25 cellular contexts compared by ENCODE assay signal in genomic region chr1:85480566-85480965, GRCh38.
"Had no signal": no experiment of that assay in that cellular context is flagged by ENCODE, and none has a peak within 500 bp of the region (broad histone marks: within the 10 kb centered on the region; RNA-seq: fewer than 3 reads in every experiment).

No MANE protein-coding gene starts in this region.

- DNase-seq: stimulated activated CD4-positive, alpha-beta T cell treated with anti-CD3 and anti-CD28 coated beads, Interleukin-2, amount 100 ng/mL, for 48 hours; stimulated activated CD4-positive, alpha-beta T cell treated with anti-CD3 and anti-CD28 coated beads, Interleukin-4, amount 100 ng/mL, for 1 hour; stimulated activated CD4-positive, alpha-beta T cell treated with anti-CD3 and anti-CD28 coated beads, Interleukin-4, amount 100 ng/mL, for 24 hours; stimulated activated CD4-positive, alpha-beta T cell treated with anti-CD3 and anti-CD28 coated beads, Interleukin-4, amount 100 ng/mL, for 4 hours; stimulated activated CD8-positive, alpha-beta memory T cell treated with anti-CD3 and anti-CD28 coated beads, Interleukin-4, amount 100 ng/mL, for 48 hours; stimulated activated naive B cell treated with anti-CD40 and anti-IgM and Interleukin-4, amounts not matched to agents 10 μg/mL and 1 μg/mL and 100 μg/mL, for 72 hours; stimulated activated naive CD4-positive, alpha-beta T cell; stimulated activated naive CD4-positive, alpha-beta T cell treated with Interleukin-2 at 50 U/mL for 16 hours; stimulated activated naive CD8-positive, alpha-beta T cell treated with anti-CD3 and anti-CD28 coated beads, Interleukin-15, amount 100 ng/mL, for 72 hours; stimulated activated naive CD8-positive, alpha-beta T cell treated with anti-CD3 and anti-CD28 coated beads, Interleukin-15, Interleukin-2, amounts not matched to agents 100 U/mL and 50 U/mL, for 24 hours; stomach; substantia nigra; testis; thyroid gland; tibial artery; transverse colon; trophoblast cell; upper lobe of left lung; upper lobe of right lung; uterus had no signal

- H3K9me3 Mint-ChIP-seq: stimulated activated effector memory CD8-positive, alpha-beta T cell treated with anti-CD3 and anti-CD28 coated beads, Interleukin-12 subunit alpha, Interleukin-12 subunit beta, amount 100 ng/mL, for 72 hours; stimulated activated memory B cell treated with anti-CD40 and anti-IgM and Interleukin-4, amounts not matched to agents 10 μg/mL and 1 μg/mL and 100 μg/mL, for 72 hours; stimulated activated naive B cell treated with anti-CD40 and anti-IgM and Interleukin-4, amounts not matched to agents 10 μg/mL and 1 μg/mL and 100 μg/mL, for 72 hours; stimulated activated naive CD8-positive, alpha-beta T cell treated with anti-CD3 and anti-CD28 coated beads, Interleukin-15, amount 100 ng/mL, for 72 hours; stimulated activated naive CD8-positive, alpha-beta T cell treated with anti-CD3 and anti-CD28 coated beads, Interleukin-15, Interleukin-2, amounts not matched to agents 100 ng/mL and 50 ng/mL, for 24 hours; type B pancreatic cell had no signal

- ATAC-seq: stimulated activated effector memory CD8-positive, alpha-beta T cell treated with anti-CD3 and anti-CD28 coated beads, Interleukin-12 subunit alpha, Interleukin-12 subunit beta, amount 100 ng/mL, for 72 hours; stimulated activated memory B cell treated with anti-CD40 and anti-IgM and Interleukin-4, amounts not matched to agents 10 μg/mL and 1 μg/mL and 100 μg/mL, for 72 hours; stimulated activated naive B cell treated with anti-CD40 and anti-IgM and Interleukin-4, amounts not matched to agents 10 μg/mL and 1 μg/mL and 100 μg/mL, for 72 hours; stimulated activated naive CD8-positive, alpha-beta T cell treated with anti-CD3 and anti-CD28 coated beads, Interleukin-15, amount 100 ng/mL, for 72 hours; stimulated activated naive CD8-positive, alpha-beta T cell treated with anti-CD3 and anti-CD28 coated beads, Interleukin-15, Interleukin-2, amounts not matched to agents 100 U/mL and 50 U/mL, for 24 hours; upper lobe of right lung had no signal

- H3K4me1 Mint-ChIP-seq: stimulated activated effector memory CD8-positive, alpha-beta T cell treated with anti-CD3 and anti-CD28 coated beads, Interleukin-12 subunit alpha, Interleukin-12 subunit beta, amount 100 ng/mL, for 72 hours; stimulated activated memory B cell treated with anti-CD40 and anti-IgM and Interleukin-4, amounts not matched to agents 10 μg/mL and 1 μg/mL and 100 μg/mL, for 72 hours; stimulated activated naive CD8-positive, alpha-beta T cell treated with anti-CD3 and anti-CD28 coated beads, Interleukin-15, amount 100 ng/mL, for 72 hours had no signal

- H3K4me3 Mint-ChIP-seq: stimulated activated effector memory CD8-positive, alpha-beta T cell treated with anti-CD3 and anti-CD28 coated beads, Interleukin-12 subunit alpha, Interleukin-12 subunit beta, amount 100 ng/mL, for 72 hours; stimulated activated memory B cell treated with anti-CD40 and anti-IgM and Interleukin-4, amounts not matched to agents 10 μg/mL and 1 μg/mL and 100 μg/mL, for 72 hours; stimulated activated naive B cell treated with anti-CD40 and anti-IgM and Interleukin-4, amounts not matched to agents 10 μg/mL and 1 μg/mL and 100 μg/mL, for 72 hours; stimulated activated naive CD8-positive, alpha-beta T cell treated with anti-CD3 and anti-CD28 coated beads, Interleukin-15, amount 100 ng/mL, for 72 hours; stimulated activated naive CD8-positive, alpha-beta T cell treated with anti-CD3 and anti-CD28 coated beads, Interleukin-15, Interleukin-2, amounts not matched to agents 100 ng/mL and 50 ng/mL, for 24 hours; type B pancreatic cell had no signal

- FAIRE-seq: urothelium cell line had no signal

- H3K36me3 Mint-ChIP-seq: stimulated activated effector memory CD8-positive, alpha-beta T cell treated with anti-CD3 and anti-CD28 coated beads, Interleukin-12 subunit alpha, Interleukin-12 subunit beta, amount 100 ng/mL, for 72 hours; stimulated activated memory B cell treated with anti-CD40 and anti-IgM and Interleukin-4, amounts not matched to agents 10 μg/mL and 1 μg/mL and 100 μg/mL, for 72 hours; stimulated activated naive B cell treated with anti-CD40 and anti-IgM and Interleukin-4, amounts not matched to agents 10 μg/mL and 1 μg/mL and 100 μg/mL, for 72 hours; type B pancreatic cell had no signal

- H3K27me3 Mint-ChIP-seq: stimulated activated memory B cell treated with anti-CD40 and anti-IgM and Interleukin-4, amounts not matched to agents 10 μg/mL and 1 μg/mL and 100 μg/mL, for 72 hours; type B pancreatic cell had no signal

- H3K27ac Mint-ChIP-seq: stimulated activated effector memory CD8-positive, alpha-beta T cell treated with anti-CD3 and anti-CD28 coated beads, Interleukin-12 subunit alpha, Interleukin-12 subunit beta, amount 100 ng/mL, for 72 hours; stimulated activated memory B cell treated with anti-CD40 and anti-IgM and Interleukin-4, amounts not matched to agents 10 μg/mL and 1 μg/mL and 100 μg/mL, for 72 hours; stimulated activated naive B cell treated with anti-CD40 and anti-IgM and Interleukin-4, amounts not matched to agents 10 μg/mL and 1 μg/mL and 100 μg/mL, for 72 hours; stimulated activated naive CD8-positive, alpha-beta T cell treated with anti-CD3 and anti-CD28 coated beads, Interleukin-15, amount 100 ng/mL, for 72 hours; stimulated activated naive CD8-positive, alpha-beta T cell treated with anti-CD3 and anti-CD28 coated beads, Interleukin-15, Interleukin-2, amounts not matched to agents 100 ng/mL and 50 ng/mL, for 24 hours; type B pancreatic cell had no signal
